Comparison of ENCODE assay signal across 21 cellular contexts in the genomic region with DNA sequence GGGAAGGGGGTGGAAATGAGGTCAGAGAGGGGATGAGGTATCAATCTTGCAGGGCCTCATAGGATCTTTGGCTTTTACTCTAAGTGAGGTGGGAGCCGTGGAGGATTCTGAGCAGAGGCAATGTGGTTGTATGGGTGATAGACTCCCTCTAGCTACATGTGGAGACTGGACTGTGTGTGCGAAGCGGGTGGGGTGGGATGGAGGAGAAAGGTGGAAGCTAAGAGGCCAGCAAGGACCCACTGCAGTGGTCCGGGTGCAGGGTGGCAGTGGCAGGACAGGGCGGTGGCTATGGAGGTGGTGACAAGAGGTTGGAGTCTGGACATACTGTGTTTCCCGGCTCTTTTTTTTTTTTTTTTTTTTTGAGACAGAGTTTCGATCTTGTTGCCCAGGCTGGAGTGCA.
DNase-seq lines count a peak whose midpoint lies in the region; ATAC-seq, FAIRE-seq and TF ChIP-seq lines count a peak whose summit lies in the region.
"Had no signal": no experiment of that assay in that cellular context is flagged by ENCODE, and none has a peak within 500 bp of the region (broad histone marks: within the 10 kb centered on the region; RNA-seq: fewer than 3 reads in every experiment).

No MANE protein-coding gene starts in this region.

- intact Hi-C loops in natural killer cell (cut with micrococcal nuclease) (no loop called here), aorta (cut with DNase I) (no loop called here), spleen (cut with DNase I; ENCODE audit: low total_unique reads) (no loop called here)

- TF ChIP-seq CTCF in natural killer cell (IDR thresholded peaks at IDR 0.05), result no peak
- no peak for TF ChIP-seq CTCF in H1 (IDR thresholded peaks at IDR 0.05; ENCODE audit: control extremely low read depth in 1 of 3, insufficient read depth in 1 of 3, low read depth in 1 of 3, low read length in 3 of 3)
- no peak for TF ChIP-seq CTCF in spleen (IDR thresholded peaks at IDR 0.05 in 8 of 11, conservative IDR thresholded peaks at IDR 0.05 in 3 of 11)
- TF ChIP-seq CTCF in brain microvascular endothelial cell (IDR thresholded peaks at IDR 0.05; ENCODE audit: low read depth, low read length, missing control alignments), result no peak
- no peak for TF ChIP-seq CTCF in upper lobe of left lung (IDR thresholded peaks at IDR 0.05)

- H3K27me3 Mint-ChIP-seq in natural killer cell treated with Interleukin-12 subunit alpha and Interleukin-12 subunit beta and Interleukin-15 and Interleukin-18, amount 100 ng/mL, for 72 hours, result peaks cover 17 to 35% of the 10 kb centered on the region in 2 donors
- H3K27me3 Mint-ChIP-seq in natural killer cell (ENCODE audit: low read depth in 2 of 2), result peaks cover 59 to 75% of the 10 kb centered on the region in 2 donors

- no peak overlapping the region for H2AK5ac ChIP-seq in H1 (ENCODE audit: low read depth, low read length)
- H2AK5ac ChIP-seq in trophoblast cell (ENCODE audit: low read length), result peak overlapping the region; percentile 61

- H4K12ac ChIP-seq in trophoblast cell (ENCODE audit: low read depth, low read length), result no peak overlapping the region

- H3K9ac ChIP-seq in H1 (replicated peaks in 1 of 4; ENCODE audit: extremely low read depth in 1 of 4, low read depth in 3 of 4, low read length in 3 of 4), result no peak overlapping the region
- H3K9ac ChIP-seq in trophoblast cell (ENCODE audit: low read length), result no peak overlapping the region

- H2BK20ac ChIP-seq in H1 (ENCODE audit: low read length), result no peak overlapping the region

- H3K36me3 ChIP-seq in H1 (ENCODE audit: control insufficient read depth in 2 of 4, insufficient read depth in 4 of 4, low read length in 3 of 4) (no peaks in the 10 kb centered on the region), trophoblast cell (ENCODE audit: control insufficient read depth in 1 of 2, insufficient read depth in 2 of 2, low read length in 2 of 2) (no peaks in the 10 kb centered on the region), aorta (ENCODE audit: control insufficient read depth in 1 of 2, insufficient read depth in 2 of 2, low read length in 1 of 2) (no peaks in the 10 kb centered on the region), spleen (no peaks in the 10 kb centered on the region), brain microvascular endothelial cell (replicated peaks) (no peaks in the 10 kb centered on the region), upper lobe of left lung (no peaks in the 10 kb centered on the region)

- H3K4me2 ChIP-seq in H1 (ENCODE audit: insufficient read depth in 1 of 2, low read depth in 2 of 2, low read length in 2 of 2) (no peak overlapping the region), trophoblast cell (ENCODE audit: low read length) (no peak overlapping the region)

- H3K79me1 ChIP-seq in H1 (ENCODE audit: low read depth, low read length) (no peaks in the 10 kb centered on the region), trophoblast cell (ENCODE audit: low read length) (peaks cover 15% of the 10 kb centered on the region)

- no peak overlapping the region for H4K8ac ChIP-seq in H1 (ENCODE audit: extremely low read depth, insufficient read depth, low read length)
- no peak overlapping the region for H4K8ac ChIP-seq in trophoblast cell (ENCODE audit: low read depth, low read length)

- H2BK15ac ChIP-seq in H1 (ENCODE audit: low read length), result no peak overlapping the region

- H2AFZ ChIP-seq in H1 (ENCODE audit: low read length) (no peak overlapping the region), trophoblast cell (ENCODE audit: insufficient read depth, low read length, poor library complexity) (no peak overlapping the region)

- TF ChIP-seq POLR2A in H1 (IDR thresholded peaks at IDR 0.05; ENCODE audit: control extremely low read depth in 1 of 2, low read depth in 2 of 2, low read length in 2 of 2) (no peak), spleen (IDR thresholded peaks at IDR 0.05) (no peak), upper lobe of left lung (IDR thresholded peaks at IDR 0.05) (no peak)

- no peak for TF ChIP-seq RAD21 in H1 (IDR thresholded peaks at IDR 0.05 in 1 of 2, conservative IDR thresholded peaks at IDR 0.05 in 1 of 2; ENCODE audit: low read depth in 2 of 2, low read length in 2 of 2)

- peak overlapping the region; percentile 1 to 40 for H3K27ac Mint-ChIP-seq in natural killer cell treated with Interleukin-12 subunit alpha and Interleukin-12 subunit beta and Interleukin-15 and Interleukin-18, amount 100 ng/mL, for 72 hours
- no peak overlapping the region for H3K27ac Mint-ChIP-seq in natural killer cell

- no peaks in the 10 kb centered on the region for H3K9me3 Mint-ChIP-seq in natural killer cell treated with Interleukin-12 subunit alpha and Interleukin-12 subunit beta and Interleukin-15 and Interleukin-18, amount 100 ng/mL, for 72 hours
- H3K9me3 Mint-ChIP-seq in natural killer cell, result no peaks in the 10 kb centered on the region

- H2BK120ac ChIP-seq in H1 (replicated peaks; ENCODE audit: low read depth, low read length) (no peak overlapping the region), trophoblast cell (ENCODE audit: insufficient read depth, low read length, poor library complexity) (peak overlapping the region; percentile 68)

- H2BK12ac ChIP-seq in H1 (ENCODE audit: low read depth, low read length) (peak overlapping the region; percentile 39; the same call in 1 of the 2 replicates), trophoblast cell (ENCODE audit: low read length) (peak overlapping the region; percentile 81)

- DNase-seq in natural killer cell treated with Interleukin-12 subunit alpha and Interleukin-12 subunit beta and Interleukin-15 and Interleukin-18, amount 100 ng/mL, for 72 hours (ENCODE audit: low spot score), result no peak
- DNase-seq in natural killer cell (no peak), H1 (ENCODE audit: low read depth in 1 of 2, low spot score in 2 of 2) (no peak), trophoblast cell (no peak), aorta (peak; percentile 30 to 32), spleen (no peak), brain microvascular endothelial cell (no peak), upper lobe of left lung (no peak)
- DNase-seq: 8988T; C1 segment of cervical spinal cord; Calu3; CD4-positive, alpha-beta memory T cell; COR-L47; DMS53; DMS79 treated with DMSO at 0.1 percent for 48 hours; GF-D8; GOT3; H7; HCEC 1CT had no signal

- H3K79me2 ChIP-seq in H1 (ENCODE audit: control insufficient read depth in 1 of 2, insufficient read depth in 2 of 2, low read length in 2 of 2) (no peaks in the 10 kb centered on the region), trophoblast cell (ENCODE audit: control insufficient read depth, insufficient read depth, low read length, poor library complexity) (no peaks in the 10 kb centered on the region)

- H3K23ac ChIP-seq in H1 (ENCODE audit: insufficient read length) (no peak overlapping the region), trophoblast cell (ENCODE audit: low read length) (no peak overlapping the region)

- peak overlapping the region; percentile 9 for H3K4me3 Mint-ChIP-seq in natural killer cell treated with Interleukin-12 subunit alpha and Interleukin-12 subunit beta and Interleukin-15 and Interleukin-18, amount 100 ng/mL, for 72 hours
- no peak overlapping the region for H3K4me3 Mint-ChIP-seq in natural killer cell
- H3K4me3 Mint-ChIP-seq: CD4-positive, alpha-beta memory T cell had no signal

- FAIRE-seq in H1 (lab: Jason Lieb, UNC), result no peak
- FAIRE-seq: GM12891, GM18507 had no signal

- no peaks in the 10 kb centered on the region for H3K27me3 ChIP-seq in H1 (replicated peaks in 1 of 4; ENCODE audit: control insufficient read depth in 3 of 4, extremely low read depth in 1 of 4, insufficient read depth in 3 of 4, low read length in 3 of 4)
- no peaks in the 10 kb centered on the region for H3K27me3 ChIP-seq in trophoblast cell (ENCODE audit: insufficient read depth, low read length)
- H3K27me3 ChIP-seq in aorta (ENCODE audit: control insufficient read depth in 1 of 2, insufficient read depth in 2 of 2, low read length in 1 of 2), result no peaks in the 10 kb centered on the region
- peaks cover 0 to 56% (median 3%) of the 10 kb centered on the region in 7 donors for H3K27me3 ChIP-seq in spleen (replicated peaks in 1 of 7)
- H3K27me3 ChIP-seq in brain microvascular endothelial cell (replicated peaks), result no peaks in the 10 kb centered on the region
- H3K27me3 ChIP-seq in upper lobe of left lung, result no peaks in the 10 kb centered on the region

- no peak overlapping the region for H3K4me3 ChIP-seq in H1 (ENCODE audit: extremely low read depth in 1 of 4, insufficient read depth in 2 of 4, low read depth in 3 of 4, low read length in 4 of 4)
- H3K4me3 ChIP-seq in trophoblast cell (ENCODE audit: low read depth, low read length), result no peak overlapping the region
- H3K4me3 ChIP-seq in aorta (ENCODE audit: low read length in 2 of 2), result no peak overlapping the region
- H3K4me3 ChIP-seq in spleen, result no peak overlapping the region
- H3K4me3 ChIP-seq in brain microvascular endothelial cell (ENCODE audit: low read depth, low read length), result no peak overlapping the region
- H3K4me3 ChIP-seq in upper lobe of left lung, result no peak overlapping the region

- H3K4me1 ChIP-seq in H1 (replicated peaks in 1 of 4; ENCODE audit: control insufficient read depth in 3 of 4, insufficient read depth in 4 of 4, low read length in 3 of 4), result peaks cover 0 to 5% (median 3%) of the 10 kb centered on the region in 4 experiments; a peak in 4 of 7 replicates
- peaks cover 13 to 14% of the 10 kb centered on the region in 2 experiments for H3K4me1 ChIP-seq in trophoblast cell (ENCODE audit: control insufficient read depth in 1 of 2, insufficient read depth in 2 of 2, low read length in 2 of 2)
- no peaks in the 10 kb centered on the region for H3K4me1 ChIP-seq in aorta (ENCODE audit: control insufficient read depth in 1 of 2, insufficient read depth in 2 of 2, low read length in 2 of 2)
- peaks cover 0 to 39% (median 16%) of the 10 kb centered on the region in 6 donors for H3K4me1 ChIP-seq in spleen
- H3K4me1 ChIP-seq in upper lobe of left lung, result peaks cover 33 to 43% (median 38%) of the 10 kb centered on the region in 4 donors

- H3K4ac ChIP-seq in H1 (replicated peaks; ENCODE audit: insufficient read length, low read depth, low read length) (no peak overlapping the region), trophoblast cell (ENCODE audit: low read depth, low read length) (no peak overlapping the region)

- CTCF ChIA-PET in H1 (lab: Charles Lee; ENCODE audit: partially characterized antibody), result interaction anchor here (0.6 to 1.1 kb wide), 6 partner anchors 9 to 209 kb away, joined by 3 to 6 read pairs (median 3); no protein-coding TSS in a partner anchor

- no peak overlapping the region for H3K14ac ChIP-seq in H1 (ENCODE audit: insufficient read length)
- H3K14ac ChIP-seq in trophoblast cell (ENCODE audit: low read length), result no peak overlapping the region

- peaks cover 52 to 67% of the 10 kb centered on the region in 2 donors for H3K4me1 Mint-ChIP-seq in natural killer cell treated with Interleukin-12 subunit alpha and Interleukin-12 subunit beta and Interleukin-15 and Interleukin-18, amount 100 ng/mL, for 72 hours (ENCODE audit: low read depth in 2 of 2)
- H3K4me1 Mint-ChIP-seq in natural killer cell, result peaks cover 26% of the 10 kb centered on the region in 2 donors

- WGBS in H1 (ENCODE audit: extremely low coverage in 1 of 2, insufficient coverage in 1 of 2, insufficient read length in 1 of 2, insufficient replicate concordance in 2 of 2, low coverage in 1 of 2, low lambda C conversion rate in 2 of 2, missing lambda C conversion rate in 1 of 2), 2 experiments, result 90% methylated on average over 5 of the region's 7 CpGs; no CpG with 5 or more reads in 1 of the 2 experiments
- WGBS in trophoblast cell (ENCODE audit: extremely low coverage, insufficient coverage, insufficient read length), result no CpG with 5 or more reads among the region's 7 CpGs
- WGBS in aorta, 2 donors, result 92 to 93% methylated on average over 6 to 7 of the region's 7 CpGs
- WGBS in spleen, 5 donors, result 92 to 99% (median 94%) methylated on average over 6 to 7 of the region's 7 CpGs
- 95 to 96% methylated on average over 6 to 7 of the region's 7 CpGs for WGBS in upper lobe of left lung, 2 donors

- no peak for ATAC-seq in natural killer cell treated with Interleukin-12 subunit alpha and Interleukin-12 subunit beta and Interleukin-15 and Interleukin-18, amount 100 ng/mL, for 72 hours
- no peak for ATAC-seq in natural killer cell
- no peak for ATAC-seq in aorta (ENCODE audit: low FRiP score)
- ATAC-seq in upper lobe of left lung (ENCODE audit: low FRiP score in 2 of 2), result no peak

- H4K91ac ChIP-seq in H1 (replicated peaks; ENCODE audit: insufficient read length, low read length) (no peak overlapping the region), trophoblast cell (ENCODE audit: low read depth, low read length) (no peak overlapping the region)

- 0 out of 2 replicates have a peak overlapping the region, but pooled peaks have one; percentile 60 for H2BK5ac ChIP-seq in H1 (ENCODE audit: low read depth, low read length)
- H2BK5ac ChIP-seq in trophoblast cell (ENCODE audit: low read depth, low read length, poor library complexity), result no peak overlapping the region

- H3K23me2 ChIP-seq in H1 (ENCODE audit: low read depth, low read length), result peaks cover 2% of the 10 kb centered on the region; the same call in 1 of the 2 replicates

- no peak overlapping the region for H3K18ac ChIP-seq in H1 (ENCODE audit: extremely low read depth, low read length)
- H3K18ac ChIP-seq in trophoblast cell (ENCODE audit: low read length), result no peak overlapping the region

- no peak for TF ChIP-seq EP300 in H1 (IDR thresholded peaks at IDR 0.05; ENCODE audit: borderline replicate concordance in 1 of 2, low read depth in 2 of 2, low read length in 2 of 2)
- TF ChIP-seq EP300 in upper lobe of left lung (IDR thresholded peaks at IDR 0.05), result no peak

- H4K5ac ChIP-seq in H1 (ENCODE audit: insufficient read length, low read depth, low read length), result no peak overlapping the region

- H3K36me3 Mint-ChIP-seq in natural killer cell treated with Interleukin-12 subunit alpha and Interleukin-12 subunit beta and Interleukin-15 and Interleukin-18, amount 100 ng/mL, for 72 hours, result no peaks in the 10 kb centered on the region
- no peaks in the 10 kb centered on the region for H3K36me3 Mint-ChIP-seq in natural killer cell
- H3K36me3 Mint-ChIP-seq: CD4-positive, alpha-beta memory T cell had no signal

- no peak overlapping the region for H3K27ac ChIP-seq in H1 (ENCODE audit: low read depth, low read length)
- H3K27ac ChIP-seq in trophoblast cell (ENCODE audit: low read depth, low read length), result no peak overlapping the region
- no peak overlapping the region for H3K27ac ChIP-seq in aorta (ENCODE audit: low read depth in 1 of 2, low read length in 2 of 2)
- H3K27ac ChIP-seq in spleen, result no peak overlapping the region
- no peak overlapping the region for H3K27ac ChIP-seq in brain microvascular endothelial cell
- H3K27ac ChIP-seq in upper lobe of left lung, result peak overlapping the region in 2 of 4 donors; percentile 75 to 79

- H4K20me1 ChIP-seq in H1 (replicated peaks in 1 of 2; ENCODE audit: control insufficient read depth in 1 of 2, insufficient read depth in 2 of 2, low read length in 2 of 2), result no peaks in the 10 kb centered on the region

- POLR2A ChIA-PET in H1 (lab: Charles Lee; ENCODE audit: partially characterized antibody), result interaction anchor here (0.9 kb wide), 1 partner anchor 48 kb away, joined by 3 read pairs; no protein-coding TSS in a partner anchor

- H3K56ac ChIP-seq in H1 (replicated peaks; ENCODE audit: insufficient read length, low read depth, low read length), result no peak overlapping the region

- H3K9me3 ChIP-seq in H1 (ENCODE audit: insufficient read depth in 2 of 2, low read depth in 1 of 2, low read length in 1 of 2) (no peaks in the 10 kb centered on the region), trophoblast cell (ENCODE audit: insufficient read depth, low read depth, low read length) (peaks cover 2% of the 10 kb centered on the region), aorta (ENCODE audit: control insufficient read depth, low read length) (no peaks in the 10 kb centered on the region), spleen (no peaks in the 10 kb centered on the region), upper lobe of left lung (no peaks in the 10 kb centered on the region)

- in situ Hi-C loops in brain microvascular endothelial cell (cut with HindIII; ENCODE audit: low pct_ligation_motif_present, low sequenced_read_pairs), result no loop called here

Comparison
In these comparisons a context has a peak if more than half of its experiments do, and no peak if none do; other contexts are left out.
1. H3K27ac Mint-ChIP-seq: peak in natural killer cell treated with Interleukin-12 subunit alpha and Interleukin-12 subunit beta and Interleukin-15 and Interleukin-18, amount 100 ng/mL, for 72 hours (2 of 2); none in natural killer cell (0 of 2).
2. DNase-seq: peak in aorta (2 of 2); none in natural killer cell treated with Interleukin-12 subunit alpha and Interleukin-12 subunit beta and Interleukin-15 and Interleukin-18, amount 100 ng/mL, for 72 hours (single experiment), natural killer cell (single experiment), H1 (0 of 2), trophoblast cell (0 of 2), spleen (single experiment), brain microvascular endothelial cell (single experiment) and upper lobe of left lung (0 of 2).